ENCODE assay signal across 24 cellular contexts in the genomic region with DNA sequence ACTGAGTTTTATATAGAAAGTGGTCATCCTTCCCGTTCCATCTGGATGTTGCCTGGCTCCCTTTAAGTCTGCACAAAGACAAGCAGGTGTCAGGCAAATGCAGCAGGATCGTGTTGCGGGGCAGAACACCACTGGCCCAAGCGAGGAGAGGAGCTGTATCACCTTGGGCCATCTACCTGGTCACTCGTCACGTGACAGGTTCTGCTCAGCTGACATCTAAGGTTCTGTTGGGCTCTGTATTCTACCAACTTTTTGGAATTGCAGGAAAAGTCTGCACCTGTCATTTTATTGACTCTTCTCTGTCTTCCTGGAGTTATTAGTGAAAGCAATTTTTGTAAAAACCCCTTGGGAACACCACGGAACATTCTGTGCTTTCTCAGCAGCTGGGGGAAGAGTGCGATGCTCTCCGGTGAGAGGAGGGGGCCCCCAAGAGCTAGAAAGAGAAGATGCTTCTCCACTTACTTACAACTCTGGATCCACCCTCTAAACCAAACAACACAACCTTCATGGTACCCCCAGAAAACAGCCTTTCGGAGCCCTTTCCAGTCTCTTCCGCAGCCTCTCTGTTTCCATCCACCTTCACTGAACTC.
DNase-seq lines count a peak whose midpoint lies in the region; ATAC-seq, FAIRE-seq and TF ChIP-seq lines count a peak whose summit lies in the region.
"Had no signal": no experiment of that assay in that cellular context is flagged by ENCODE, and none has a peak within 500 bp of the region (broad histone marks: within the 10 kb centered on the region; RNA-seq: fewer than 3 reads in every experiment).

No MANE protein-coding gene starts in this region.

- H2BK120ac ChIP-seq in H1 (replicated peaks; ENCODE audit: low read depth, low read length), result no peak overlapping the region

- H3K56ac ChIP-seq in H1 (replicated peaks; ENCODE audit: insufficient read length, low read depth, low read length), result no peak overlapping the region

- RAD21 ChIA-PET in GM12878 (lab: Charles Lee; ENCODE audit: unreplicated experiment), result interaction anchor here (0.7 kb wide), 1 partner anchor 147 kb away, joined by 3 read pairs; no protein-coding TSS in a partner anchor

- no peaks in the 10 kb centered on the region for H4K20me1 ChIP-seq in BLaER1 treated with 17β-estradiol and CSF1 and Interleukin-3, amounts not matched to agents 10 nM and 100 nM
- no peaks in the 10 kb centered on the region for H4K20me1 ChIP-seq in GM12878 (ENCODE audit: control insufficient read depth, insufficient read depth)
- H4K20me1 ChIP-seq in H1 (replicated peaks in 1 of 2; ENCODE audit: control insufficient read depth in 1 of 2, insufficient read depth in 2 of 2, low read length in 2 of 2), result peaks cover 0 to 4% of the 10 kb centered on the region in 2 experiments

- H3K79me2 ChIP-seq in GM12878 (ENCODE audit: control insufficient read depth, insufficient read depth, low read length) (no peaks in the 10 kb centered on the region), H1 (ENCODE audit: control insufficient read depth in 1 of 2, insufficient read depth in 2 of 2, low read length in 2 of 2) (no peaks in the 10 kb centered on the region)

- no peak overlapping the region for H3K23ac ChIP-seq in H1 (ENCODE audit: insufficient read length)

- H3K4me3 Mint-ChIP-seq in progenitor cell of endocrine pancreas (ENCODE audit: low read depth), result no peak overlapping the region
- H3K4me3 Mint-ChIP-seq: CD14-positive monocyte, H9, HFFc6 had no signal

- CTCF ChIA-PET in GM12878 (lab: Yijun Ruan, JAX) (no interaction called here), H1 (lab: Charles Lee; ENCODE audit: partially characterized antibody) (interaction anchor here (0.9 to 2.4 kb wide), 7 partner anchors 11 to 168 kb away, joined by 3 to 10 read pairs (median 4); no protein-coding TSS in a partner anchor)

- H3K9me3 ChIP-seq in BLaER1 treated with 17β-estradiol and CSF1 and Interleukin-3, amounts not matched to agents 10 nM and 100 nM (replicated peaks in 1 of 11), result no peaks in the 10 kb centered on the region
- H3K9me3 ChIP-seq in GM12878 (replicated peaks; ENCODE audit: control insufficient read depth, insufficient read depth, low read length) (no peaks in the 10 kb centered on the region), H1 (ENCODE audit: insufficient read depth in 2 of 2, low read depth in 1 of 2, low read length in 1 of 2) (no peaks in the 10 kb centered on the region), gastroesophageal sphincter (no peaks in the 10 kb centered on the region), uterus (no peaks in the 10 kb centered on the region)

- no peak overlapping the region for H2BK12ac ChIP-seq in H1 (ENCODE audit: low read depth, low read length)

- peaks cover 0 to 50% (median 24%) of the 10 kb centered on the region in 11 experiments; a peak in 16 of 22 replicates for H3K36me3 ChIP-seq in BLaER1 treated with 17β-estradiol and CSF1 and Interleukin-3, amounts not matched to agents 10 nM and 100 nM
- H3K36me3 ChIP-seq in GM12878 (ENCODE audit: control insufficient read depth in 2 of 2, insufficient read depth in 2 of 2, low read length in 1 of 2), result no peaks in the 10 kb centered on the region
- no peaks in the 10 kb centered on the region for H3K36me3 ChIP-seq in H1 (ENCODE audit: control insufficient read depth in 2 of 4, insufficient read depth in 4 of 4, low read length in 3 of 4)
- peaks cover 0 to 33% of the 10 kb centered on the region in 2 donors for H3K36me3 ChIP-seq in gastroesophageal sphincter
- H3K36me3 ChIP-seq in uterus, result no peaks in the 10 kb centered on the region

- H3K9ac ChIP-seq in BLaER1 treated with 17β-estradiol and CSF1 and Interleukin-3, amounts not matched to agents 10 nM and 100 nM, result no peak overlapping the region
- H3K9ac ChIP-seq in GM12878 (ENCODE audit: control insufficient read depth, insufficient read depth, low read length), result no peak overlapping the region
- no peak overlapping the region for H3K9ac ChIP-seq in H1 (replicated peaks in 1 of 4; ENCODE audit: extremely low read depth in 1 of 4, low read depth in 3 of 4, low read length in 3 of 4)

- no peak for FAIRE-seq in GM12878 (lab: Jason Lieb, UNC)
- FAIRE-seq in H1 (lab: Jason Lieb, UNC), result no peak
- FAIRE-seq: D721Med had no signal

- peak overlapping the region in 7 of 11 experiments; percentile 24 to 97 (median 49); a peak in 13 of 22 replicates for H3K4me2 ChIP-seq in BLaER1 treated with 17β-estradiol and CSF1 and Interleukin-3, amounts not matched to agents 10 nM and 100 nM
- H3K4me2 ChIP-seq in GM12878 (ENCODE audit: control insufficient read depth, insufficient read depth), result no peak overlapping the region
- H3K4me2 ChIP-seq in H1 (ENCODE audit: insufficient read depth in 1 of 2, low read depth in 2 of 2, low read length in 2 of 2), result no peak overlapping the region
- H3K4me2 ChIP-seq: PC-9 had no signal

- no peaks in the 10 kb centered on the region for H3K79me1 ChIP-seq in H1 (ENCODE audit: low read depth, low read length)

- SMC1A ChIA-PET in GM12878 (lab: Charles Lee; ENCODE audit: uncharacterized antibody, unreplicated experiment), result interaction anchor here (1.1 kb wide), 1 partner anchor 11 kb away, joined by 3 read pairs; no protein-coding TSS in a partner anchor

- peaks cover 9% of the 10 kb centered on the region for H3K4me1 Mint-ChIP-seq in progenitor cell of endocrine pancreas (ENCODE audit: low read depth)

- no peak overlapping the region for H3K27ac Mint-ChIP-seq in progenitor cell of endocrine pancreas
- H3K27ac Mint-ChIP-seq: H9, HFFc6 had no signal

- TF ChIP-seq RAD21 in GM12878 (IDR thresholded peaks at IDR 0.05; ENCODE audit: insufficient read depth, low read depth, low read length), result no peak
- peak; percentile 18 to 21; a peak in 1 of 4 replicates for TF ChIP-seq RAD21 in H1 (IDR thresholded peaks at IDR 0.05 in 1 of 2, conservative IDR thresholded peaks at IDR 0.05 in 1 of 2; ENCODE audit: low read depth in 2 of 2, low read length in 2 of 2)

- no peak overlapping the region for H2BK5ac ChIP-seq in H1 (ENCODE audit: low read depth, low read length)

- H2BK20ac ChIP-seq in H1 (ENCODE audit: low read length), result no peak overlapping the region

- H2AK5ac ChIP-seq in H1 (ENCODE audit: low read depth, low read length), result no peak overlapping the region

- no peaks in the 10 kb centered on the region for H3K27me3 Mint-ChIP-seq in progenitor cell of endocrine pancreas

- H4K5ac ChIP-seq in H1 (ENCODE audit: insufficient read length, low read depth, low read length), result no peak overlapping the region

- intact Hi-C loops in GM12878 (cut with micrococcal nuclease; ENCODE audit: unreplicated experiment) (no loop called here), uterus (cut with DNase I; ENCODE audit: low total_unique reads) (no loop called here)

- H3K4ac ChIP-seq in H1 (replicated peaks; ENCODE audit: insufficient read length, low read depth, low read length), result no peak overlapping the region

- H3K36me3 Mint-ChIP-seq in progenitor cell of endocrine pancreas (ENCODE audit: insufficient read depth), result peaks cover 24% of the 10 kb centered on the region
- H3K36me3 Mint-ChIP-seq: CD14-positive monocyte had no signal

- WGBS in GM12878 (ENCODE audit: insufficient coverage, insufficient replicate concordance, low lambda C conversion rate, missing lambda C conversion rate), result 58% methylated on average over 11 of the region's 11 CpGs
- WGBS in H1 (ENCODE audit: extremely low coverage in 1 of 2, insufficient coverage in 1 of 2, insufficient read length in 1 of 2, insufficient replicate concordance in 2 of 2, low coverage in 1 of 2, low lambda C conversion rate in 2 of 2, missing lambda C conversion rate in 1 of 2), 2 experiments, result 87% methylated on average over 11 of the region's 11 CpGs; no CpG with 5 or more reads in 1 of the 2 experiments
- WGBS in gastroesophageal sphincter (ENCODE audit: low coverage in 1 of 2), 2 donors, result 88% methylated on average over 5 to 10 of the region's 11 CpGs

- no peak for TF ChIP-seq POLR2A in GM12878 (IDR thresholded peaks at IDR 0.05; ENCODE audit: low read depth, low read length)
- no peak for TF ChIP-seq POLR2A in H1 (IDR thresholded peaks at IDR 0.05; ENCODE audit: control extremely low read depth in 1 of 2, low read depth in 2 of 2, low read length in 2 of 2)
- no peak for TF ChIP-seq POLR2A in gastroesophageal sphincter (IDR thresholded peaks at IDR 0.05)
- TF ChIP-seq POLR2A in uterus (IDR thresholded peaks at IDR 0.05), result no peak

- H3K4me3 ChIP-seq in BLaER1 treated with 17β-estradiol and CSF1 and Interleukin-3, amounts not matched to agents 10 nM and 100 nM, result no peak overlapping the region
- H3K4me3 ChIP-seq in GM12878, result no peak overlapping the region
- no peak overlapping the region for H3K4me3 ChIP-seq in H1 (ENCODE audit: extremely low read depth in 1 of 4, insufficient read depth in 2 of 4, low read depth in 3 of 4, low read length in 4 of 4)
- H3K4me3 ChIP-seq in gastroesophageal sphincter, result no peak overlapping the region
- H3K4me3 ChIP-seq in uterus, result no peak overlapping the region
- H3K4me3 ChIP-seq: PC-9 had no signal

- BruUV-seq in GM12878 (replicated peaks; lab: Mats Ljungman, UMichigan), result no TSS peak

- H4K91ac ChIP-seq in H1 (replicated peaks; ENCODE audit: insufficient read length, low read length), result no peak overlapping the region

- no peaks in the 10 kb centered on the region for H3K9me3 Mint-ChIP-seq in progenitor cell of endocrine pancreas (ENCODE audit: low read depth)
- H3K9me3 Mint-ChIP-seq: H9, HFFc6 had no signal

- no peaks in the 10 kb centered on the region for H3K23me2 ChIP-seq in H1 (ENCODE audit: low read depth, low read length)

- DNase-seq in GM12878 (ENCODE audit: low read depth, low spot score) (no peak), H1 (ENCODE audit: low read depth in 1 of 2, low spot score in 2 of 2) (no peak), pons (ENCODE audit: low spot score) (peak; percentile 45), NCI-H2081 treated with DMSO at 0.1 percent for 48 hours (lab: John Stamatoyannopoulos, UW) (no peak), progenitor cell of endocrine pancreas (ENCODE audit: low spot score, unreplicated experiment) (no peak), uterus (no peak)
- DNase-seq: AML-193, DMS53, GDM1, H9, HFFc6, NCI-H1092, NCI-H1436 treated with DMSO at 0.1 percent for 48 hours, NCI-H1930, NCI-H226, NCI-H510A treated with DMSO at 0.1 percent for 48 hours, NCI-H748 treated with DMSO at 0.1 percent for 48 hours, PC-9, RPMI8226, SHP77 had no signal

- H2BK15ac ChIP-seq in H1 (ENCODE audit: low read length), result no peak overlapping the region

- H2AFZ ChIP-seq in GM12878 (ENCODE audit: control insufficient read depth, low read depth, low read length), result no peak overlapping the region
- no peak overlapping the region for H2AFZ ChIP-seq in H1 (ENCODE audit: low read length)
- H2AFZ ChIP-seq: PC-9 had no signal

- ATAC-seq in GM12878, result no peak
- no peak for ATAC-seq in gastroesophageal sphincter

- in situ Hi-C loops in GM12878 (cut with MboI), result no loop called here

- TF ChIP-seq CTCF in GM12878 (IDR thresholded peaks at IDR 0.05 in 2 of 3, conservative IDR thresholded peaks at IDR 0.05 in 1 of 3; ENCODE audit: control insufficient read depth in 2 of 3, extremely low read depth in 1 of 3, insufficient read depth in 1 of 3, low read depth in 3 of 3, low read length in 3 of 3), result no peak
- TF ChIP-seq CTCF in H1 (IDR thresholded peaks at IDR 0.05; ENCODE audit: control extremely low read depth in 1 of 3, insufficient read depth in 1 of 3, low read depth in 1 of 3, low read length in 3 of 3), result no peak
- TF ChIP-seq CTCF in gastroesophageal sphincter (IDR thresholded peaks at IDR 0.05), result no peak
- no peak for TF ChIP-seq CTCF in progenitor cell of endocrine pancreas (IDR thresholded peaks at IDR 0.05; ENCODE audit: unreplicated experiment)
- no peak for TF ChIP-seq CTCF in uterus (IDR thresholded peaks at IDR 0.05)

- TF ChIP-seq EP300 in GM12878 (IDR thresholded peaks at IDR 0.05; ENCODE audit: borderline replicate concordance in 1 of 2, control insufficient read depth in 1 of 2, low read depth in 2 of 2, low read length in 2 of 2) (no peak), H1 (IDR thresholded peaks at IDR 0.05; ENCODE audit: borderline replicate concordance in 1 of 2, low read depth in 2 of 2, low read length in 2 of 2) (no peak), gastroesophageal sphincter (IDR thresholded peaks at IDR 0.05) (no peak)

- POLR2A ChIA-PET in GM12878 (lab: Charles Lee) (no interaction called here), H1 (lab: Charles Lee; ENCODE audit: partially characterized antibody) (no interaction called here)

- peaks cover 11 to 55% (median 48%) of the 10 kb centered on the region in 10 experiments for H3K4me1 ChIP-seq in BLaER1 treated with 17β-estradiol and CSF1 and Interleukin-3, amounts not matched to agents 10 nM and 100 nM
- peaks cover 5% of the 10 kb centered on the region for H3K4me1 ChIP-seq in GM12878 (ENCODE audit: control insufficient read depth, insufficient read depth, low read length)
- peaks cover 8 to 15% (median 12%) of the 10 kb centered on the region in 4 experiments for H3K4me1 ChIP-seq in H1 (replicated peaks in 1 of 4; ENCODE audit: control insufficient read depth in 3 of 4, insufficient read depth in 4 of 4, low read length in 3 of 4)
- H3K4me1 ChIP-seq in gastroesophageal sphincter, result no peaks in the 10 kb centered on the region
- H3K4me1 ChIP-seq in uterus, result no peaks in the 10 kb centered on the region

- no peak overlapping the region for H3K18ac ChIP-seq in H1 (ENCODE audit: extremely low read depth, low read length)

- H3K27me3 ChIP-seq in BLaER1 treated with 17β-estradiol and CSF1 and Interleukin-3, amounts not matched to agents 10 nM and 100 nM, result no peaks in the 10 kb centered on the region
- H3K27me3 ChIP-seq in GM12878 (replicated peaks in 1 of 2; ENCODE audit: control insufficient read depth in 2 of 2, insufficient read depth in 2 of 2, low read length in 1 of 2), result no peaks in the 10 kb centered on the region; a peak in 1 of 4 replicates
- no peaks in the 10 kb centered on the region for H3K27me3 ChIP-seq in H1 (replicated peaks in 1 of 4; ENCODE audit: control insufficient read depth in 3 of 4, extremely low read depth in 1 of 4, insufficient read depth in 3 of 4, low read length in 3 of 4)
- H3K27me3 ChIP-seq in gastroesophageal sphincter, result no peaks in the 10 kb centered on the region
- H3K27me3 ChIP-seq in uterus, result no peaks in the 10 kb centered on the region

- no peak overlapping the region for H3K27ac ChIP-seq in BLaER1 treated with 17β-estradiol and CSF1 and Interleukin-3, amounts not matched to agents 10 nM and 100 nM
- H3K27ac ChIP-seq in GM12878 (ENCODE audit: control insufficient read depth, insufficient read depth) (no peak overlapping the region), H1 (ENCODE audit: low read depth, low read length) (no peak overlapping the region), gastroesophageal sphincter (no peak overlapping the region), uterus (no peak overlapping the region)
- H3K27ac ChIP-seq: PC-9 had no signal

- no peak overlapping the region for H4K8ac ChIP-seq in H1 (ENCODE audit: extremely low read depth, insufficient read depth, low read length)

- H3K14ac ChIP-seq in H1 (ENCODE audit: insufficient read length), result no peak overlapping the region

Comparison
In these comparisons a context has a peak if more than half of its experiments do, and no peak if none do; other contexts are left out.
1. H3K4me2 ChIP-seq: peak in BLaER1 treated with 17β-estradiol and CSF1 and Interleukin-3, amounts not matched to agents 10 nM and 100 nM (7 of 11); none in GM12878 (single experiment) and H1 (0 of 2).